In the genomic region with DNA sequence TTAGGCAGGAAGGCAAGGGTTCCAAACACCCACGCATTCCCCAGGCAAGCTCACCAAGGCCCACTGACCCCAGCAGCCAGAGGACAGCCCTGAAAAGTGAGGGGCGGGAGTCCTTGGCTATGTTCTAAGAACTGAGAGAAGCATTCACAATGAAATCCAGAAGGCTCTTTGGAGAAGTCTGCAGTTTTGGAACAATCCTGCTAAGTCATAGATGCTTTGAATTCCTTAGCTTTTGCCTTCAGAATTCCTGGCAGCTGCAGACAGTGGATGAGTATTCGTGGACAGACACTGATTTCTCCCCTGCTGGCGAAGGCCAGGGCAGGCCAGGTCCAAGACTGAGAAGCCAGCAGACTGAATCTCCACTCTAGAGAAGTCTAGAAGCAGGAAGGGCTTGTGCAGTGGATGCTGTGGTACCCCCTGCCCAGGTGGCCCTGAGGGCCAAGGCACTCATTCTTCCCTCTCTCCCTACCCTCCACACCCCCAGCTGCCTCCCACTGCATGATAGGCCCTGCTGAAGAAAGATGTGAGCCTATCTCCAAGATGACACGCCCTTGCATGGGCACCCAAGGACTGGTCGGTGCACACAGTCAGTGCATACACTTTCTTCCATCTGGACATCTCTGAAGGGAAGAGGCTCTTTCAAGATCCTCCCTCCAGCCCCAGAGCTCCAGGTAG, we compare ENCODE assay signal across 10 cellular contexts.
DNase-seq lines count a peak whose midpoint lies in the region; ATAC-seq and TF ChIP-seq lines count a peak whose summit lies in the region.
"Had no signal": no experiment of that assay in that cellular context is flagged by ENCODE, and none has a peak within 500 bp of the region (broad histone marks: within the 10 kb centered on the region; RNA-seq: fewer than 3 reads in every experiment).

No MANE protein-coding gene starts in this region.

- H3K27me3 Mint-ChIP-seq in chondrocyte (ENCODE audit: low read depth) = no peaks in the 10 kb centered on the region

- WGBS in spleen, 5 donors = 53 to 84% (median 69%) methylated on average over 6 of the region's 6 CpGs

- H3K4me3 Mint-ChIP-seq in chondrocyte (ENCODE audit: unreplicated experiment) = no peak overlapping the region

- DNase-seq in HS-27A (ENCODE audit: low read depth) (peak; percentile 70), chondrocyte (ENCODE audit: low spot score) (no peak), iris pigment epithelial cell (ENCODE audit: low read depth) (peak; percentile 80), spleen (no peak), C1 segment of cervical spinal cord (lab: John Stamatoyannopoulos, UW) (no peak), SHP77 treated with DMSO at 0.1 percent for 48 hours (lab: John Stamatoyannopoulos, UW) (no peak), HPDE6-E6E7 (ENCODE audit: extremely low spot score) (no peak)
- DNase-seq: effector memory CD4-positive, alpha-beta T cell; nucleus accumbens had no signal

- peaks cover 0 to 4% (median 0%) of the 10 kb centered on the region in 6 donors for H3K4me1 ChIP-seq in spleen

- peak overlapping the region; percentile 90 for H3K27ac Mint-ChIP-seq in chondrocyte (ENCODE audit: unreplicated experiment)

- no peak for TF ChIP-seq POLR2A in spleen (IDR thresholded peaks at IDR 0.05)

- no peak overlapping the region for H3K4me3 ChIP-seq in spleen

- peak overlapping the region in 5 of 8 donors; percentile 10 to 38 (median 22) for H3K27ac ChIP-seq in spleen

- no peaks in the 10 kb centered on the region for H3K36me3 ChIP-seq in spleen

- intact Hi-C loops in spleen (cut with DNase I; ENCODE audit: low total_unique reads) = no loop called here

- no peak for ATAC-seq in GM19035 (IDR thresholded peaks at IDR 0.05; ENCODE audit: unreplicated experiment)

- H3K9me3 ChIP-seq in spleen = no peaks in the 10 kb centered on the region

- peaks cover 68% of the 10 kb centered on the region for H3K4me1 Mint-ChIP-seq in chondrocyte (ENCODE audit: low read depth)

- peaks cover 0 to 4% (median 0%) of the 10 kb centered on the region in 7 donors for H3K27me3 ChIP-seq in spleen (replicated peaks in 1 of 7)

- no peaks in the 10 kb centered on the region for H3K9me3 Mint-ChIP-seq in chondrocyte (ENCODE audit: low read depth)

- H3K36me3 Mint-ChIP-seq in chondrocyte (ENCODE audit: low read depth) = no peaks in the 10 kb centered on the region

- TF ChIP-seq CTCF in chondrocyte (IDR thresholded peaks at IDR 0.05) = peak; percentile 62
- no peak for TF ChIP-seq CTCF in spleen (IDR thresholded peaks at IDR 0.05 in 8 of 11, conservative IDR thresholded peaks at IDR 0.05 in 3 of 11)

Comparison
In these comparisons a context has a peak if more than half of its experiments do, and no peak if none do; other contexts are left out.
1. DNase-seq: peak in HS-27A (single experiment) and iris pigment epithelial cell (single experiment); none in chondrocyte (single experiment), spleen (single experiment), C1 segment of cervical spinal cord (0 of 14), SHP77 treated with DMSO at 0.1 percent for 48 hours (single experiment) and HPDE6-E6E7 (single experiment).